In genomic region chr12:124995200-124995961, GRCh38 we compare ENCODE assay signal across 1 cellular context.
TF ChIP-seq lines count a peak whose summit lies in the region.

No MANE protein-coding gene starts in this region.

TF ChIP-seq in SK-N-SH treated with all-trans-retinoic acid at 6 μM for 48 hours, 23 proteins besides CTCF, POLR2A, EP300 and RAD21 (continued from another document):
- TF ChIP-seq CSRNP3 (CRISPR knock-in tag; IDR thresholded peaks at IDR 0.05) (no peak), ZC3H10 (CRISPR knock-in tag; IDR thresholded peaks at IDR 0.05) (no peak), TSHZ2 (CRISPR knock-in tag; IDR thresholded peaks at IDR 0.05) (no peak), ZFP30 (CRISPR knock-in tag; IDR thresholded peaks at IDR 0.05) (no peak), PATZ1 (CRISPR knock-in tag; IDR thresholded peaks at IDR 0.05; ENCODE audit: borderline replicate concordance) (no peak), GLIS3 (CRISPR knock-in tag; IDR thresholded peaks at IDR 0.05) (no peak)
